Comparison of ENCODE assay signal across 18 cellular contexts in genomic region chr12:107393043-107393725, GRCh38.
DNase-seq lines count a peak whose midpoint lies in the region; ATAC-seq and TF ChIP-seq lines count a peak whose summit lies in the region.
"Had no signal": no experiment of that assay in that cellular context is flagged by ENCODE, and none has a peak within 500 bp of the region (broad histone marks: within the 10 kb centered on the region; RNA-seq: fewer than 3 reads in every experiment).

No MANE protein-coding gene starts in this region.

- peak; percentile 40 for ATAC-seq in stimulated activated effector memory CD8-positive, alpha-beta T cell treated with anti-CD3 and anti-CD28 coated beads, Interleukin-12 subunit alpha, Interleukin-12 subunit beta, amount 100 ng/mL, for 72 hours
- no peak for ATAC-seq in psoas muscle

- 60 to 63% (median 62%) methylated on average over 10 of the region's 10 CpGs for WGBS in psoas muscle, 3 donors

- no peaks in the 10 kb centered on the region for H3K27me3 Mint-ChIP-seq in activated T-cell treated with anti-CD3 and anti-CD28 coated beads, Interleukin-2, amount 50 U/mL, for 24 hours

- intact Hi-C loops in psoas muscle (cut with DNase I) (no loop called here), breast epithelium (cut with DNase I; ENCODE audit: low total_unique reads) (no loop called here)

- peaks cover 68% of the 10 kb centered on the region for H3K4me1 Mint-ChIP-seq in activated T-cell treated with anti-CD3 and anti-CD28 coated beads, Interleukin-2, amount 50 U/mL, for 24 hours (ENCODE audit: low read depth)
- peaks cover 40% of the 10 kb centered on the region for H3K4me1 Mint-ChIP-seq in stimulated activated effector memory CD8-positive, alpha-beta T cell treated with anti-CD3 and anti-CD28 coated beads, Interleukin-12 subunit alpha, Interleukin-12 subunit beta, amount 100 ng/mL, for 72 hours

- H3K4me1 ChIP-seq in psoas muscle (no peaks in the 10 kb centered on the region), breast epithelium (no peaks in the 10 kb centered on the region)
- H3K4me1 ChIP-seq: esophagus muscularis mucosa had no signal

- no peaks in the 10 kb centered on the region for H3K27me3 ChIP-seq in WERI-Rb-1 (ENCODE audit: insufficient read depth, low read depth, severe bottlenecking)
- H3K27me3 ChIP-seq in psoas muscle (ENCODE audit: insufficient read depth in 3 of 3, low read length in 2 of 3): no peaks in the 10 kb centered on the region
- no peaks in the 10 kb centered on the region for H3K27me3 ChIP-seq in breast epithelium
- H3K27me3 ChIP-seq: esophagus muscularis mucosa had no signal

- no peak for TF ChIP-seq POLR2A in breast epithelium (IDR thresholded peaks at IDR 0.05)

- no peak for TF ChIP-seq CTCF in WERI-Rb-1 (IDR thresholded peaks at IDR 0.05; ENCODE audit: low read depth, low read length)
- no peak for TF ChIP-seq CTCF in psoas muscle (IDR thresholded peaks at IDR 0.05)
- TF ChIP-seq CTCF in breast epithelium (IDR thresholded peaks at IDR 0.05): no peak

- H3K9me3 ChIP-seq in WERI-Rb-1 (ENCODE audit: severe bottlenecking): no peaks in the 10 kb centered on the region
- H3K9me3 ChIP-seq in psoas muscle: no peaks in the 10 kb centered on the region
- peaks cover 0 to 10% of the 10 kb centered on the region in 2 donors for H3K9me3 ChIP-seq in breast epithelium

- H3K27ac ChIP-seq in WERI-Rb-1 (no peak overlapping the region), psoas muscle (no peak overlapping the region), breast epithelium (no peak overlapping the region)
- H3K27ac ChIP-seq: dorsolateral prefrontal cortex, esophagus muscularis mucosa, KMS-11 had no signal

- H3K36me3 Mint-ChIP-seq in activated T-cell treated with anti-CD3 and anti-CD28 coated beads, Interleukin-2, amount 50 U/mL, for 24 hours (ENCODE audit: low read depth): peaks cover 3% of the 10 kb centered on the region
- H3K36me3 Mint-ChIP-seq in stimulated activated effector memory CD8-positive, alpha-beta T cell treated with anti-CD3 and anti-CD28 coated beads, Interleukin-12 subunit alpha, Interleukin-12 subunit beta, amount 100 ng/mL, for 72 hours: peaks cover 3% of the 10 kb centered on the region

- no peaks in the 10 kb centered on the region for H3K9me3 Mint-ChIP-seq in activated T-cell treated with anti-CD3 and anti-CD28 coated beads, Interleukin-2, amount 50 U/mL, for 24 hours
- no peaks in the 10 kb centered on the region for H3K9me3 Mint-ChIP-seq in stimulated activated effector memory CD8-positive, alpha-beta T cell treated with anti-CD3 and anti-CD28 coated beads, Interleukin-12 subunit alpha, Interleukin-12 subunit beta, amount 100 ng/mL, for 72 hours
- H3K9me3 Mint-ChIP-seq: immature natural killer cell had no signal

- peak overlapping the region; percentile 3 for H3K27ac Mint-ChIP-seq in activated T-cell treated with anti-CD3 and anti-CD28 coated beads, Interleukin-2, amount 50 U/mL, for 24 hours
- H3K27ac Mint-ChIP-seq in stimulated activated effector memory CD8-positive, alpha-beta T cell treated with anti-CD3 and anti-CD28 coated beads, Interleukin-12 subunit alpha, Interleukin-12 subunit beta, amount 100 ng/mL, for 72 hours: no peak overlapping the region
- H3K27ac Mint-ChIP-seq: activated T-helper 2 cell treated with anti-CD3 and anti-CD28 coated beads, Interferon-gamma antibody, Interleukin-2, Interleukin-4, amounts not matched to agents 10 μg/mL and 5 μg/mL and 100 μg/mL, durations not matched to agents 14 hours and 24 hours and 36 hours; immature natural killer cell had no signal

- no peak overlapping the region for H3K4me3 Mint-ChIP-seq in activated T-cell treated with anti-CD3 and anti-CD28 coated beads, Interleukin-2, amount 50 U/mL, for 24 hours
- no peak overlapping the region for H3K4me3 Mint-ChIP-seq in stimulated activated effector memory CD8-positive, alpha-beta T cell treated with anti-CD3 and anti-CD28 coated beads, Interleukin-12 subunit alpha, Interleukin-12 subunit beta, amount 100 ng/mL, for 72 hours
- H3K4me3 Mint-ChIP-seq: immature natural killer cell had no signal

- DNase-seq in activated T-cell treated with anti-CD3 and anti-CD28 coated beads, Interleukin-2, amount 50 U/mL, for 24 hours: no peak
- no peak for DNase-seq in activated T-cell treated with anti-CD3 and anti-CD28 coated beads, Interleukin-2, amount 50 U/mL, for 48 hours
- DNase-seq in NCI-H69 (lab: John Stamatoyannopoulos, UW): peak; percentile 21
- DNase-seq in dermis microvascular lymphatic vessel endothelial cell (ENCODE audit: low read depth in 2 of 2): peak; percentile 11 to 55
- DNase-seq in stimulated activated effector memory CD8-positive, alpha-beta T cell treated with anti-CD3 and anti-CD28 coated beads, Interleukin-12 subunit alpha, Interleukin-12 subunit beta, amount 100 ng/mL, for 72 hours (ENCODE audit: low spot score in 2 of 2): no peak
- DNase-seq in WERI-Rb-1: no peak
- DNase-seq in psoas muscle: no peak
- no peak for DNase-seq in breast epithelium (ENCODE audit: low spot score in 2 of 2)
- DNase-seq: dorsolateral prefrontal cortex, H7, immature natural killer cell, mesenchymal stem cell, NCI-H1092 treated with DMSO at 0.1 percent for 48 hours, NCI-H446, T-helper 9 cell had no signal

- no peaks in the 10 kb centered on the region for H3K36me3 ChIP-seq in WERI-Rb-1
- no peaks in the 10 kb centered on the region for H3K36me3 ChIP-seq in psoas muscle (ENCODE audit: insufficient read depth in 1 of 2, low read depth in 1 of 2)
- H3K36me3 ChIP-seq in breast epithelium: no peaks in the 10 kb centered on the region
- H3K36me3 ChIP-seq: esophagus muscularis mucosa had no signal

- no peak overlapping the region for H3K4me3 ChIP-seq in WERI-Rb-1 (ENCODE audit: low read depth, low read length)
- H3K4me3 ChIP-seq in psoas muscle: no peak overlapping the region
- no peak overlapping the region for H3K4me3 ChIP-seq in breast epithelium
- H3K4me3 ChIP-seq: dorsolateral prefrontal cortex, esophagus muscularis mucosa had no signal

Comparison
In these comparisons a context has a peak if more than half of its experiments do, and no peak if none do; other contexts are left out.
1. DNase-seq: peak in NCI-H69 (single experiment) and dermis microvascular lymphatic vessel endothelial cell (2 of 2); none in activated T-cell treated with anti-CD3 and anti-CD28 coated beads, Interleukin-2, amount 50 U/mL, for 24 hours (single experiment), activated T-cell treated with anti-CD3 and anti-CD28 coated beads, Interleukin-2, amount 50 U/mL, for 48 hours (0 of 2), stimulated activated effector memory CD8-positive, alpha-beta T cell treated with anti-CD3 and anti-CD28 coated beads, Interleukin-12 subunit alpha, Interleukin-12 subunit beta, amount 100 ng/mL, for 72 hours (0 of 2), WERI-Rb-1 (single experiment), psoas muscle (0 of 2) and breast epithelium (0 of 2).